21 cellular contexts compared by ENCODE assay signal in the genomic region with DNA sequence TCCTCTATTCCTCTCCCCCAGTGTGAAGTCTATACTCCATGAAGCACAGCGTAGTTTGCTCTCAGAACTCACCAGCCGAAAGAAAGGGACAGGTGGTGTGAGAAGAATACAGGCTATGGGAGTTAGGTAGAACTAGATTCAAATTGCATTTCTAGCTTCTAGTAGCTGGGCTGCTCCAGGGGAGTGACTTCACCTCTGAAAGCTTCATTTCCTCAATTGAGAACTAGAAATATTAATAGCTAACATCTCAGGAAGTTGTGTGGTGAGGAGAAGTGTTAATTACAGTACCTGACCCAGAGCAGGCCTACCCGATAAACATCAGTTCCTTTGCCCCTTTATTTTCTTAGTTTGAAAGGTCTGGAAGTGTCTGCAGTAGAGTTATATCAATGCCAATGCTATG.
DNase-seq lines count a peak whose midpoint lies in the region; ATAC-seq, FAIRE-seq and TF ChIP-seq lines count a peak whose summit lies in the region.
"Had no signal": no experiment of that assay in that cellular context is flagged by ENCODE, and none has a peak within 500 bp of the region (broad histone marks: within the 10 kb centered on the region; RNA-seq: fewer than 3 reads in every experiment).

No MANE protein-coding gene starts in this region.

- TF ChIP-seq POLR2A in GM12891 (IDR thresholded peaks at IDR 0.05; ENCODE audit: low read depth, low read length): no peak

- no peaks in the 10 kb centered on the region for H4K20me1 ChIP-seq in PC-9 (ENCODE audit: insufficient read depth)

- H3K36me3 ChIP-seq in PC-9 (ENCODE audit: low read depth): no peaks in the 10 kb centered on the region
- H3K36me3 ChIP-seq: thoracic aorta had no signal

- H3K4me1 ChIP-seq in PC-9 (replicated peaks; ENCODE audit: insufficient read depth): no peaks in the 10 kb centered on the region
- H3K4me1 ChIP-seq: A549, parathyroid adenoma had no signal

- H3K4me3 ChIP-seq in PC-9: no peak overlapping the region
- H3K4me3 ChIP-seq: A549, mucosa of descending colon, thoracic aorta had no signal

- H3K27ac ChIP-seq in PC-9: no peak overlapping the region
- H3K27ac ChIP-seq: A549, parathyroid adenoma, thoracic aorta had no signal

- POLR2A ChIA-PET in PC-9 (lab: Charles Lee; ENCODE audit: unreplicated experiment): interaction anchor here (0.8 kb wide), 1 partner anchor 718 kb away, joined by 7 read pairs; no protein-coding TSS in a partner anchor

- no peak for TF ChIP-seq CTCF in D721Med (IDR thresholded peaks at IDR 0.05; ENCODE audit: insufficient read depth, missing control alignments)
- TF ChIP-seq CTCF in PC-9 (conservative IDR thresholded peaks at IDR 0.05): no peak

- no peaks in the 10 kb centered on the region for H3K79me2 ChIP-seq in PC-9 (ENCODE audit: low read depth)
- H3K79me2 ChIP-seq: parathyroid adenoma had no signal

- intact Hi-C loops in PC-9 (cut with micrococcal nuclease; ENCODE audit: unreplicated experiment): no loop called here

- BruUV-seq in PC-9 (replicated peaks; lab: Mats Ljungman, UMichigan): no TSS peak

- no peaks in the 10 kb centered on the region for H3K27me3 ChIP-seq in PC-9 (ENCODE audit: insufficient read depth, low read depth)

- H3K9me2 ChIP-seq in PC-9 (ENCODE audit: insufficient read depth): no peaks in the 10 kb centered on the region

- no peak overlapping the region for H2AFZ ChIP-seq in PC-9
- H2AFZ ChIP-seq: parathyroid adenoma had no signal

- no peak for DNase-seq in GM12891 (ENCODE audit: insufficient read length, low spot score)
- DNase-seq in D721Med (ENCODE audit: insufficient read length, low spot score): no peak
- no peak for DNase-seq in COLO829 (ENCODE audit: low spot score)
- DNase-seq in PC-9: no peak
- no peak for DNase-seq in HUDEP-2 (lab: John Stamatoyannopoulos, UW; ENCODE audit: unreplicated experiment in 76 of 76)
- DNase-seq: activated T-cell treated with anti-CD3 and anti-CD28 coated beads, Interleukin-2, amount 50 U/mL, for 1 hour; cerebellar nuclear complex; COR-L47; GF-D8; IMR-90; mucosa of descending colon; NCI-H1092; NCI-H345 had no signal

- ATAC-seq in GM19397 (IDR thresholded peaks at IDR 0.05; ENCODE audit: unreplicated experiment) (peak; percentile 89), HG02759 (IDR thresholded peaks at IDR 0.05; ENCODE audit: unreplicated experiment) (peak; percentile 92), HG03354 (IDR thresholded peaks at IDR 0.05; ENCODE audit: poor library complexity, severe bottlenecking, unreplicated experiment) (peak; percentile 99)
- ATAC-seq: A549, mucosa of descending colon, Panc1 had no signal

- no peak for FAIRE-seq in GM12891 (lab: Jason Lieb, UNC)
- FAIRE-seq in D721Med (lab: Jason Lieb, UNC): no peak
- FAIRE-seq: A549, keratinocyte had no signal

- CTCF ChIA-PET in PC-9 (lab: Charles Lee): no interaction called here

- no peaks in the 10 kb centered on the region for H3K9me3 ChIP-seq in PC-9 (ENCODE audit: insufficient read depth, low read depth)
- H3K9me3 ChIP-seq: A549, mucosa of descending colon, thoracic aorta had no signal

- no peaks in the 10 kb centered on the region for H3F3A ChIP-seq in PC-9 (ENCODE audit: insufficient read depth, low read depth)

- no peak overlapping the region for H3K4me2 ChIP-seq in PC-9
- H3K4me2 ChIP-seq: A549 had no signal

TF ChIP-seq in GM12891, 5 proteins besides CTCF, POLR2A, EP300 and RAD21:
- TF ChIP-seq SPI1 (IDR thresholded peaks at IDR 0.05; ENCODE audit: low read depth, low read length): peak; percentile 64
- TF ChIP-seq POLR2AphosphoS5 (IDR thresholded peaks at IDR 0.05; ENCODE audit: low read depth, low read length): no peak
